8 cellular contexts compared by ENCODE assay signal in genomic region chr2:118224144-118224887, GRCh38.
A peak's percentile ranks its signal among the peaks of the same experiment; 100 is the strongest.
DNase-seq lines count a peak whose midpoint lies in the region; ATAC-seq and TF ChIP-seq lines count a peak whose summit lies in the region.

No MANE protein-coding gene starts in this region.

- H3K27me3 ChIP-seq in SJSA1 (replicated peaks): no peaks in the 10 kb centered on the region
- H3K27me3 ChIP-seq in muscle layer of colon (ENCODE audit: control insufficient read depth in 1 of 2, insufficient read depth in 2 of 2, low read length in 2 of 2): peaks cover 52 to 55% of the 10 kb centered on the region in 2 donors
- H3K27me3 ChIP-seq in tibial artery: peaks cover 4 to 68% of the 10 kb centered on the region in 2 donors

- TF ChIP-seq CTCF in cardiac fibroblast (IDR thresholded peaks at IDR 0.05; ENCODE audit: low read depth, low read length) (no peak), tibial artery (IDR thresholded peaks at IDR 0.05) (no peak)

- H3K9ac ChIP-seq in muscle layer of colon (ENCODE audit: low read length): no peak overlapping the region

- peak overlapping the region; percentile 68 for H3K27ac ChIP-seq in SJSA1
- no peak overlapping the region for H3K27ac ChIP-seq in muscle layer of colon (ENCODE audit: low read depth, low read length)
- no peak overlapping the region for H3K27ac ChIP-seq in tibial artery

- no peaks in the 10 kb centered on the region for H3K36me3 ChIP-seq in SJSA1
- H3K36me3 ChIP-seq in muscle layer of colon (ENCODE audit: insufficient read depth, low read length): no peaks in the 10 kb centered on the region
- H3K36me3 ChIP-seq in tibial artery: no peaks in the 10 kb centered on the region

- H3K9me3 ChIP-seq in SJSA1 (replicated peaks): no peaks in the 10 kb centered on the region
- H3K9me3 ChIP-seq in muscle layer of colon (ENCODE audit: low read length): no peaks in the 10 kb centered on the region
- H3K9me3 ChIP-seq in tibial artery: no peaks in the 10 kb centered on the region

- DNase-seq in SJSA1 (ENCODE audit: low read depth in 1 of 2, low spot score in 2 of 2) (no peak), cardiac fibroblast (ENCODE audit: low read depth in 2 of 2) (peak; percentile 5 to 6), tibial artery (no peak), DMS153 treated with DMSO at 0.1 percent for 48 hours (lab: John Stamatoyannopoulos, UW; ENCODE audit: unreplicated experiment) (no peak), NOMO-1 treated with DMSO at 0.1 percent for 48 hours (lab: John Stamatoyannopoulos, UW; ENCODE audit: unreplicated experiment) (no peak)

- peak; percentile 57 for ATAC-seq in GM18502 (IDR thresholded peaks at IDR 0.05; ENCODE audit: poor library complexity, unreplicated experiment)
- peak; percentile 45 for ATAC-seq in HG02571 (IDR thresholded peaks at IDR 0.05; ENCODE audit: unreplicated experiment)

- H3K4me3 ChIP-seq in SJSA1: peak overlapping the region; percentile 35
- peak overlapping the region; percentile 24 to 32 for H3K4me3 ChIP-seq in cardiac fibroblast (replicated peaks in 1 of 2; ENCODE audit: low read depth in 2 of 2, low read length in 2 of 2)
- H3K4me3 ChIP-seq in muscle layer of colon (ENCODE audit: low read depth in 1 of 2, low read length in 2 of 2): peak overlapping the region; percentile 11 to 53
- H3K4me3 ChIP-seq in tibial artery: peak overlapping the region; percentile 23 to 46

- H3K4me1 ChIP-seq in SJSA1 (replicated peaks): peaks cover 8% of the 10 kb centered on the region
- peaks cover 12% of the 10 kb centered on the region for H3K4me1 ChIP-seq in muscle layer of colon (ENCODE audit: insufficient read depth, low read length)
- H3K4me1 ChIP-seq in tibial artery: peaks cover 0 to 21% (median 10%) of the 10 kb centered on the region in 4 donors

- intact Hi-C loops in tibial artery (cut with DNase I; ENCODE audit: low total_unique reads): no loop called here

Comparison
In these comparisons a context has a peak if more than half of its experiments do, and no peak if none do; other contexts are left out.
1. DNase-seq: peak in cardiac fibroblast (2 of 2); none in SJSA1 (0 of 2), tibial artery (0 of 2), DMS153 treated with DMSO at 0.1 percent for 48 hours (single experiment) and NOMO-1 treated with DMSO at 0.1 percent for 48 hours (single experiment).
2. Peak in every context shown above with its lines, with median percentiles within 50 percentile points of each other: H3K4me3 ChIP-seq.